ENCODE assay signal across 10 cellular contexts in the genomic region with DNA sequence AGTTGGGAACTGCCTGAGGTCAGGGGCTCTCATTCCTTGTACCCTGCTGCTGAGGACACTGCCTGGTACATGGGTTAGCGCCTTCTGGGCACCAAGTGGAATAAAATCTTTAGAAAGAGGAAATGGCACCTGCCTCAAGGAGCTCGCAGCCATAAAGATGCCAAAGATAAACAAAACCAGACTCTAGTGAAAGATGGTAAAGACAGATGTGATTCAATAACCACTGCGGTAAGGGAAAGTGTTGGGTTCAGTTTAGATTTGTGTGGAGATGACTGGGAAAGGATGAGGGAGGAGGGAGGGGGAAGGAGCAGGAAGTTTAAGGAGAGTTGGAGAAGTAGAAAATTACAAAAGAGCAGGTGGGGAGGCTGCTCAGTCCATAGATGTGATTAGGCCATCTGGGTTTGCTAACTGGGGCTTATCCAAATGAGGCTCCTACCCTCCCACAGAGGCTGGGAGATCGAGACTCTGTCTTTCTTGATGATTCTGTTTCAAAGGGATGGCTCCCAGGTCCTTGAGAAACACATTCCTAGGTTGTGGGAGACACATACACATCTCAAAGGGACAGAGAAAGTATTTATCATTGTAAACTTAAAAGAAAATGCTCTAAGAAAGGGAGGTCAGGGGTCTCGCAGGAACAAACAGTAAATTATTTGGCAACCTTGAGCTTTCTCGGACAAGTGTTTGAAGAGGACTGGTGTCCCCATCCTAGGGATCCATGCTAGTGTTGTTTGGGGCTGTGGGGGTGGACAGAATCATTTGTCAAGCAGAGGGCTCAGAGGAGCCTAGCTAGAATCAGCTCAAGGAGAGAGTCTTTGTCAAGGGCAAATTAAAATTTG.
DNase-seq lines count a peak whose midpoint lies in the region; ATAC-seq and TF ChIP-seq lines count a peak whose summit lies in the region.
"Had no signal": no experiment of that assay in that cellular context is flagged by ENCODE, and none has a peak within 500 bp of the region (broad histone marks: within the 10 kb centered on the region; RNA-seq: fewer than 3 reads in every experiment).

No MANE protein-coding gene starts in this region.

- H3K4me1 Mint-ChIP-seq in activated T-cell treated with anti-CD3 and anti-CD28 coated beads, Interleukin-2, amount 50 U/mL, for 4 hours (ENCODE audit: low read depth) = peaks cover 11% of the 10 kb centered on the region
- peaks cover 10% of the 10 kb centered on the region for H3K4me1 Mint-ChIP-seq in central memory CD8-positive, alpha-beta T cell
- peaks cover 21% of the 10 kb centered on the region for H3K4me1 Mint-ChIP-seq in stimulated activated naive CD8-positive, alpha-beta T cell treated with anti-CD3 and anti-CD28 coated beads, Interleukin-15, Interleukin-2, amounts not matched to agents 100 ng/mL and 50 ng/mL, for 24 hours (ENCODE audit: low read depth)
- peaks cover 6 to 7% of the 10 kb centered on the region in 2 donors for H3K4me1 Mint-ChIP-seq in natural killer cell

- intact Hi-C loops in natural killer cell (cut with micrococcal nuclease) = no loop called here

- H3K27ac ChIP-seq in Karpas-422 (ENCODE audit: low read length) = peak overlapping the region; percentile 89
- H3K27ac ChIP-seq: ascending aorta had no signal

- no peaks in the 10 kb centered on the region for H3K9me2 ChIP-seq in Karpas-422 (replicated peaks; ENCODE audit: insufficient read depth, low read length)

- H3K4me3 ChIP-seq in Karpas-422 (ENCODE audit: low read length) = peak overlapping the region; percentile 51
- H3K4me3 ChIP-seq: ascending aorta had no signal

- H3K9me3 Mint-ChIP-seq in activated T-cell treated with anti-CD3 and anti-CD28 coated beads, Interleukin-2, amount 50 U/mL, for 4 hours = no peaks in the 10 kb centered on the region
- no peaks in the 10 kb centered on the region for H3K9me3 Mint-ChIP-seq in central memory CD8-positive, alpha-beta T cell
- H3K9me3 Mint-ChIP-seq in stimulated activated naive CD8-positive, alpha-beta T cell treated with anti-CD3 and anti-CD28 coated beads, Interleukin-15, Interleukin-2, amounts not matched to agents 100 ng/mL and 50 ng/mL, for 24 hours = no peaks in the 10 kb centered on the region
- H3K9me3 Mint-ChIP-seq in natural killer cell = no peaks in the 10 kb centered on the region

- H3K27me3 Mint-ChIP-seq in activated T-cell treated with anti-CD3 and anti-CD28 coated beads, Interleukin-2, amount 50 U/mL, for 4 hours (ENCODE audit: low read depth) = no peaks in the 10 kb centered on the region
- H3K27me3 Mint-ChIP-seq in central memory CD8-positive, alpha-beta T cell = no peaks in the 10 kb centered on the region
- no peaks in the 10 kb centered on the region for H3K27me3 Mint-ChIP-seq in stimulated activated naive CD8-positive, alpha-beta T cell treated with anti-CD3 and anti-CD28 coated beads, Interleukin-15, Interleukin-2, amounts not matched to agents 100 ng/mL and 50 ng/mL, for 24 hours
- H3K27me3 Mint-ChIP-seq in natural killer cell (ENCODE audit: low read depth in 2 of 2) = no peaks in the 10 kb centered on the region

- H3K27ac Mint-ChIP-seq in central memory CD8-positive, alpha-beta T cell (ENCODE audit: low read depth) = peak overlapping the region; percentile 69
- peak overlapping the region; percentile 59 for H3K27ac Mint-ChIP-seq in stimulated activated naive CD8-positive, alpha-beta T cell treated with anti-CD3 and anti-CD28 coated beads, Interleukin-15, Interleukin-2, amounts not matched to agents 100 ng/mL and 50 ng/mL, for 24 hours
- H3K27ac Mint-ChIP-seq in natural killer cell = peak overlapping the region in 1 of 2 donors; percentile 37

- H3K9me3 ChIP-seq in Karpas-422 (ENCODE audit: low read length) = no peaks in the 10 kb centered on the region
- H3K9me3 ChIP-seq: ascending aorta had no signal

- peak overlapping the region; percentile 57 for H3K4me2 ChIP-seq in Karpas-422 (ENCODE audit: low read depth, low read length, poor library complexity, severe bottlenecking)

- H3K36me3 ChIP-seq in Karpas-422 (ENCODE audit: insufficient read depth, low read length) = no peaks in the 10 kb centered on the region

- peaks cover 43% of the 10 kb centered on the region for H3K4me1 ChIP-seq in Karpas-422 (ENCODE audit: low read length)
- H3K4me1 ChIP-seq: ascending aorta had no signal

- no peaks in the 10 kb centered on the region for H3K27me3 ChIP-seq in Karpas-422 (ENCODE audit: low read length)
- H3K27me3 ChIP-seq: ascending aorta had no signal

- no peak for DNase-seq in activated T-cell treated with anti-CD3 and anti-CD28 coated beads, Interleukin-2, amount 50 U/mL, for 4 hours
- no peak for DNase-seq in activated T-cell treated with anti-CD3 and anti-CD28 coated beads, Interleukin-2, amount 50 U/mL, for 1 hour
- DNase-seq in Karpas-422 (peak; percentile 59), natural killer cell (no peak), NCI-H2107 (lab: John Stamatoyannopoulos, UW) (no peak)
- no peak for DNase-seq in central memory CD8-positive, alpha-beta T cell (ENCODE audit: low spot score in 2 of 2)
- DNase-seq: T-helper 9 cell had no signal

- H2AFZ ChIP-seq in Karpas-422 (ENCODE audit: low read length) = no peak overlapping the region

- peaks cover 7% of the 10 kb centered on the region; the same call in 1 of the 2 replicates for H4K20me1 ChIP-seq in Karpas-422 (ENCODE audit: insufficient read depth, low read depth, low read length)

- H3K36me3 Mint-ChIP-seq in activated T-cell treated with anti-CD3 and anti-CD28 coated beads, Interleukin-2, amount 50 U/mL, for 4 hours (ENCODE audit: insufficient read depth) = peaks cover 47% of the 10 kb centered on the region
- peaks cover 28% of the 10 kb centered on the region for H3K36me3 Mint-ChIP-seq in central memory CD8-positive, alpha-beta T cell (ENCODE audit: insufficient read depth)
- peaks cover 33% of the 10 kb centered on the region for H3K36me3 Mint-ChIP-seq in stimulated activated naive CD8-positive, alpha-beta T cell treated with anti-CD3 and anti-CD28 coated beads, Interleukin-15, Interleukin-2, amounts not matched to agents 100 ng/mL and 50 ng/mL, for 24 hours (ENCODE audit: low read depth)
- H3K36me3 Mint-ChIP-seq in natural killer cell = peaks cover 7% of the 10 kb centered on the region

- TF ChIP-seq CTCF in natural killer cell (IDR thresholded peaks at IDR 0.05) = no peak

- H3K79me2 ChIP-seq in Karpas-422 (ENCODE audit: low read length) = no peaks in the 10 kb centered on the region

- no peak for ATAC-seq in activated T-cell treated with anti-CD3 and anti-CD28 coated beads, Interleukin-2, amount 50 U/mL, for 4 hours
- ATAC-seq in central memory CD8-positive, alpha-beta T cell (replicated peaks; ENCODE audit: extremely low read depth, poor library complexity, severe bottlenecking) = no peak
- ATAC-seq in HG03354 (IDR thresholded peaks at IDR 0.05; ENCODE audit: poor library complexity, severe bottlenecking, unreplicated experiment) = no peak
- no peak for ATAC-seq in natural killer cell

- peak overlapping the region; percentile 7 for H3K4me3 Mint-ChIP-seq in activated T-cell treated with anti-CD3 and anti-CD28 coated beads, Interleukin-2, amount 50 U/mL, for 4 hours
- H3K4me3 Mint-ChIP-seq in central memory CD8-positive, alpha-beta T cell = no peak overlapping the region
- no peak overlapping the region for H3K4me3 Mint-ChIP-seq in stimulated activated naive CD8-positive, alpha-beta T cell treated with anti-CD3 and anti-CD28 coated beads, Interleukin-15, Interleukin-2, amounts not matched to agents 100 ng/mL and 50 ng/mL, for 24 hours
- H3K4me3 Mint-ChIP-seq in natural killer cell = no peak overlapping the region

- H3K9ac ChIP-seq in Karpas-422 (ENCODE audit: low read length) = peak overlapping the region; percentile 32; the same call in 1 of the 2 replicates
